Comparison of ENCODE assay signal across 1 cellular context in the genomic region with DNA sequence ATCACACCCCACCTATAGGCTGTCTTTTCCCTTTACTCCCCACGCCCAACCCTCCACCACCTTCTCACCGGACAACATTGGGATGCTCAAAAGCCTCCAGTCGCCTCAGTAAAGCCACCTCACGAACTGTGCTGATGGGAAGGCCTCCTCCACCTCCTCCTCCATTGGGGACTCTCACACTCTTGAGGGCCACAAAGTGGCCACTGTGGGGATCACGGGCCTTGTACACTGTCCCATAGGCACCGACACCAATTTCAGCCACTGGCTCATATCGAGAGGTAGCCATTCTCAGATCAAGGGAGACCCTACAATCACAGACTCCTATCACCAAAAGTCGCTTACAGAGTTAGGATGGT.
TF ChIP-seq lines count a peak whose summit lies in the region.

No MANE protein-coding gene starts in this region.

TF ChIP-seq in A549, 52 proteins besides CTCF, POLR2A, EP300 and RAD21 (continued from another document):
- TF ChIP-seq, protein P1, sequence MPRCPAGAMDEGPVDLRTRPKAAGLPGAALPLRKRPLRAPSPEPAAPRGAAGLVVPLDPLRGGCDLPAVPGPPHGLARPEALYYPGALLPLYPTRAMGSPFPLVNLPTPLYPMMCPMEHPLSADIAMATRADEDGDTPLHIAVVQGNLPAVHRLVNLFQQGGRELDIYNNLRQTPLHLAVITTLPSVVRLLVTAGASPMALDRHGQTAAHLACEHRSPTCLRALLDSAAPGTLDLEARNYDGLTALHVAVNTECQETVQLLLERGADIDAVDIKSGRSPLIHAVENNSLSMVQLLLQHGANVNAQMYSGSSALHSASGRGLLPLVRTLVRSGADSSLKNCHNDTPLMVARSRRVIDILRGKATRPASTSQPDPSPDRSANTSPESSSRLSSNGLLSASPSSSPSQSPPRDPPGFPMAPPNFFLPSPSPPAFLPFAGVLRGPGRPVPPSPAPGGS (IDR thresholded peaks at IDR 0.05) = no peak
- TF ChIP-seq CBX8 (IDR thresholded peaks at IDR 0.05) (no peak), FOSL2 (IDR thresholded peaks at IDR 0.05) (no peak), FOSL2 (CRISPR knock-in tag; IDR thresholded peaks at IDR 0.05) (no peak), JUN (IDR thresholded peaks at IDR 0.05) (no peak), POLR2AphosphoS2 (conservative IDR thresholded peaks at IDR 0.05; ENCODE audit: low read length) (no peak), HEYL (CRISPR knock-in tag; IDR thresholded peaks at IDR 0.05) (no peak)
- TF ChIP-seq, protein P2, sequence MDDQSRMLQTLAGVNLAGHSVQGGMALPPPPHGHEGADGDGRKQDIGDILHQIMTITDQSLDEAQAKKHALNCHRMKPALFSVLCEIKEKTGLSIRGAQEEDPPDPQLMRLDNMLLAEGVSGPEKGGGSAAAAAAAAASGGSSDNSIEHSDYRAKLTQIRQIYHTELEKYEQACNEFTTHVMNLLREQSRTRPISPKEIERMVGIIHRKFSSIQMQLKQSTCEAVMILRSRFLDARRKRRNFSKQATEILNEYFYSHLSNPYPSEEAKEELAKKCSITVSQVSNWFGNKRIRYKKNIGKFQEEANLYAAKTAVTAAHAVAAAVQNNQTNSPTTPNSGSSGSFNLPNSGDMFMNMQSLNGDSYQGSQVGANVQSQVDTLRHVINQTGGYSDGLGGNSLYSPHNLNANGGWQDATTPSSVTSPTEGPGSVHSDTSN (IDR thresholded peaks at IDR 0.05) = no peak
- TF ChIP-seq, protein P3, sequence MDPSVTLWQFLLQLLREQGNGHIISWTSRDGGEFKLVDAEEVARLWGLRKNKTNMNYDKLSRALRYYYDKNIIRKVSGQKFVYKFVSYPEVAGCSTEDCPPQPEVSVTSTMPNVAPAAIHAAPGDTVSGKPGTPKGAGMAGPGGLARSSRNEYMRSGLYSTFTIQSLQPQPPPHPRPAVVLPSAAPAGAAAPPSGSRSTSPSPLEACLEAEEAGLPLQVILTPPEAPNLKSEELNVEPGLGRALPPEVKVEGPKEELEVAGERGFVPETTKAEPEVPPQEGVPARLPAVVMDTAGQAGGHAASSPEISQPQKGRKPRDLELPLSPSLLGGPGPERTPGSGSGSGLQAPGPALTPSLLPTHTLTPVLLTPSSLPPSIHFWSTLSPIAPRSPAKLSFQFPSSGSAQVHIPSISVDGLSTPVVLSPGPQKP (IDR thresholded peaks at IDR 0.05; ENCODE audit: low read depth, low read length) = no peak
- TF ChIP-seq, protein P4, sequence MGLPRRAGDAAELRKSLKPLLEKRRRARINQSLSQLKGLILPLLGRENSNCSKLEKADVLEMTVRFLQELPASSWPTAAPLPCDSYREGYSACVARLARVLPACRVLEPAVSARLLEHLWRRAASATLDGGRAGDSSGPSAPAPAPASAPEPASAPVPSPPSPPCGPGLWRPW (IDR thresholded peaks at IDR 0.05) = no peak
